8 cellular contexts compared by ENCODE assay signal in the genomic region with DNA sequence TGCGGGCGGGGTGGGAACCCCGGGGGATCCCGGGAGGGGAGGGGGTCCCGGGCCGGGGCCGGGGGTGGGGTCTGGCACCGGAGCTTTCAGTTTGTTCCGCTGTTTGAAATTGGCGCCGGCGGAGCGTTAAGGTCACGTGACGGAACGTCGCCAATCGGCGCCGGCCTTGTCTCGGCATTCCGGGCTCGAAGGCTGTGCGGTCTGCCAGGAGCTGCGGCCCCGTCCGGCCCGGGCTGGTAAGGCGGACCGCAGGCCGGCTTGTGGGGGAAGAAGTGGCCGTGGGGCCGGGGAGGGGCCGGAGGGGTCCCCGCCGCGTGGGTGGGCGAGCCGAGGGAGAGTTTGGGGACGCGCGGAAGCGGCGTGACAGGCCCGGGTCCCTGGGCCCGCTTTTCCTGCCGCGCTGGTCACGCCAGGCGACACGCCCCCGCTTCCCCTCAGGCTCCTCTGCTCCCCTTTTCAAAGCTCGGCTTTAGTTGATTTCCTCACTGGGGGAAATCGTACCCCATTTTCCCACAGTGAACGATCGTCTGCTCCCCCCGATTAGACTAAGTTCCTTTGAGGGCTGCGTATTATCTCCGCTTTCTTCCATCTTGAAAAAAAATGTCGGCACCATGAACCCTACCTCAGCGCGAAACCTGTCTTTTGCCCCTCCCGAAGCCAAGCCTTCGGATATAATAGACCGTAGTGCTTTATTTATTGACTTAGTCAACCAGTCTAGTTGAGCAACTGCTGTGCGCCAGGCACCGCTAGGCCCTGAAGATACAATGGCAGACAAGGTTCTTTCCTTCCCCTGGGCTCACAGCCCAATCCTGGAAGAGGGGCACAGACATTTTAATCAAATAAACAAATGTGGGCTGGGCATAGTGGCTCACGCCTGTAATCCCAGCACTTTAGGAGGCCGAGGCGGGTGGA. TPM values are rescaled to one million over a fixed set of nuclear protein-coding genes. Genes with fewer than 3 reads are reported as not detected.
DNase-seq lines count a peak whose midpoint lies in the region; ATAC-seq, FAIRE-seq and TF ChIP-seq lines count a peak whose summit lies in the region.

A gene with protein sequence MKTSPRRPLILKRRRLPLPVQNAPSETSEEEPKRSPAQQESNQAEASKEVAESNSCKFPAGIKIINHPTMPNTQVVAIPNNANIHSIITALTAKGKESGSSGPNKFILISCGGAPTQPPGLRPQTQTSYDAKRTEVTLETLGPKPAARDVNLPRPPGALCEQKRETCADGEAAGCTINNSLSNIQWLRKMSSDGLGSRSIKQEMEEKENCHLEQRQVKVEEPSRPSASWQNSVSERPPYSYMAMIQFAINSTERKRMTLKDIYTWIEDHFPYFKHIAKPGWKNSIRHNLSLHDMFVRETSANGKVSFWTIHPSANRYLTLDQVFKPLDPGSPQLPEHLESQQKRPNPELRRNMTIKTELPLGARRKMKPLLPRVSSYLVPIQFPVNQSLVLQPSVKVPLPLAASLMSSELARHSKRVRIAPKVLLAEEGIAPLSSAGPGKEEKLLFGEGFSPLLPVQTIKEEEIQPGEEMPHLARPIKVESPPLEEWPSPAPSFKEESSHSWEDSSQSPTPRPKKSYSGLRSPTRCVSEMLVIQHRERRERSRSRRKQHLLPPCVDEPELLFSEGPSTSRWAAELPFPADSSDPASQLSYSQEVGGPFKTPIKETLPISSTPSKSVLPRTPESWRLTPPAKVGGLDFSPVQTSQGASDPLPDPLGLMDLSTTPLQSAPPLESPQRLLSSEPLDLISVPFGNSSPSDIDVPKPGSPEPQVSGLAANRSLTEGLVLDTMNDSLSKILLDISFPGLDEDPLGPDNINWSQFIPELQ (minus strand): TSS at position 128 of the 912 bp plus-strand sequence. CDS start 2,696 bp downstream, outside the sequence.
A gene with protein sequence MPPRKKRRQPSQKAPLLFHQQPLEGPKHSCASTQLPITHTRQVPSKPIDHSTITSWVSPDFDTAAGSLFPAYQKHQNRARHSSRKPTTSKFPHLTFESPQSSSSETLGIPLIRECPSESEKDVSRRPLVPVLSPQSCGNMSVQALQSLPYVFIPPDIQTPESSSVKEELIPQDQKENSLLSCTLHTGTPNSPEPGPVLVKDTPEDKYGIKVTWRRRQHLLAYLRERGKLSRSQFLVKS (plus strand): TSS at position 177 of the 912 bp plus-strand sequence. CDS start 8,144 bp downstream, outside the sequence.

- peaks cover 12% of the 10 kb centered on the region for H3K4me1 ChIP-seq in A549
- peaks cover 7 to 13% of the 10 kb centered on the region in 2 donors for H3K4me1 ChIP-seq in breast epithelium
- H3K4me1 ChIP-seq in small intestine (ENCODE audit: control insufficient read depth in 2 of 2, insufficient read depth in 1 of 2, low read depth in 1 of 2, low read length in 1 of 2), result peaks cover 0 to 4% of the 10 kb centered on the region in 2 donors

- TF ChIP-seq EP300 in A549 (IDR thresholded peaks at IDR 0.05), result no peak

- H3K27ac ChIP-seq in A549, result peak within 1 kb of the TSS; percentile 95 to 96
- H3K27ac ChIP-seq in WERI-Rb-1, result peak within 1 kb of the TSS; percentile 99
- peak within 1 kb of the TSS; percentile 95 to 98 for H3K27ac ChIP-seq in breast epithelium
- peak within 1 kb of the TSS; percentile 93 to 97 for H3K27ac ChIP-seq in small intestine (ENCODE audit: low read depth in 1 of 2, low read length in 1 of 2)

- TF ChIP-seq POLR2A in A549 (IDR thresholded peaks at IDR 0.05; ENCODE audit: low read length) (peak; percentile 70), breast epithelium (IDR thresholded peaks at IDR 0.05) (peak; percentile 70)

- CTCF ChIA-PET in A549 (lab: Yijun Ruan, JAX), result interaction anchor here (0.6 to 1.4 kb wide), 8 partner anchors 8 to 67 kb away, joined by 3 to 7 read pairs (median 3); no protein-coding TSS in a partner anchor

- peak within 1 kb of the TSS; percentile 85 for H3K4me2 ChIP-seq in A549

- ATAC-seq in A549 (peak; percentile 90 to 92), GM18867 (IDR thresholded peaks at IDR 0.05; ENCODE audit: unreplicated experiment) (peak; percentile 73), HG03103 (IDR thresholded peaks at IDR 0.05; ENCODE audit: low read depth, unreplicated experiment) (peak; percentile 65)

- DNase-seq in A549 (ENCODE audit: low read depth in 1 of 2, low spot score in 1 of 2), result peak; percentile 93 to 95
- peak; percentile 92 for DNase-seq in NCI-H2171 (lab: John Stamatoyannopoulos, UW)
- DNase-seq in WERI-Rb-1, result peak; percentile 91
- DNase-seq in breast epithelium (ENCODE audit: low spot score in 2 of 2), result peak; percentile 84 to 90
- peak; percentile 98 for DNase-seq in iPS-NIHi11 (ENCODE audit: low spot score)
- DNase-seq in small intestine, result peak; percentile 90

- TF ChIP-seq CTCF in A549 (IDR thresholded peaks at IDR 0.05), result no peak
- TF ChIP-seq CTCF in WERI-Rb-1 (IDR thresholded peaks at IDR 0.05; ENCODE audit: low read depth, low read length), result no peak
- TF ChIP-seq CTCF in breast epithelium (IDR thresholded peaks at IDR 0.05), result no peak

- no peaks in the 10 kb centered on the region for H3K9me3 ChIP-seq in A549
- H3K9me3 ChIP-seq in WERI-Rb-1 (ENCODE audit: severe bottlenecking), result no peaks in the 10 kb centered on the region
- H3K9me3 ChIP-seq in breast epithelium, result no peaks in the 10 kb centered on the region
- no peaks in the 10 kb centered on the region for H3K9me3 ChIP-seq in small intestine (ENCODE audit: control insufficient read depth, low read depth)

- peak within 1 kb of the TSS; percentile 89 for H3K4me3 ChIP-seq in A549
- peak within 1 kb of the TSS; percentile 96 for H3K4me3 ChIP-seq in WERI-Rb-1 (ENCODE audit: low read depth, low read length)
- H3K4me3 ChIP-seq in breast epithelium, result peak within 1 kb of the TSS; percentile 77 to 94 (median 90)
- H3K4me3 ChIP-seq in small intestine (ENCODE audit: low read depth in 1 of 2, low read length in 2 of 2), result peak within 1 kb of the TSS; percentile 90 to 98

- H3K27me3 ChIP-seq in WERI-Rb-1 (ENCODE audit: insufficient read depth, low read depth, severe bottlenecking), result no peaks in the 10 kb centered on the region
- H3K27me3 ChIP-seq in breast epithelium, result no peaks in the 10 kb centered on the region
- no peaks in the 10 kb centered on the region for H3K27me3 ChIP-seq in small intestine (ENCODE audit: control insufficient read depth in 2 of 2, insufficient read depth in 2 of 2, low read length in 2 of 2)

- WGBS in A549 (ENCODE audit: missing lambda C conversion rate), result 1% methylated on average over 47 of the region's 70 CpGs
- WGBS in small intestine, 3 donors, result 0 to 1% (median 0%) methylated on average over 56 to 70 of the region's 70 CpGs

- POLR2A ChIA-PET in A549 (lab: Yijun Ruan, JAX), result interaction anchor here (0.6 to 2.1 kb wide), 7 partner anchors 8 to 83 kb away, joined by 3 to 14 read pairs (median 3); a partner anchor contains a TSS

- FAIRE-seq in A549 (lab: Jason Lieb, UNC), result no peak
- FAIRE-seq in small intestine (lab: Jason Lieb, UNC), result no peak

- intact Hi-C loops in breast epithelium (cut with DNase I; ENCODE audit: low total_unique reads), result loop anchor here (5.0 kb wide), 1 partner anchor 65 kb away; a partner anchor contains a TSS

- H3K36me3 ChIP-seq in WERI-Rb-1, result peaks cover 50% of the 10 kb centered on the region
- H3K36me3 ChIP-seq in breast epithelium, result no peaks in the 10 kb centered on the region
- H3K36me3 ChIP-seq in small intestine (ENCODE audit: control insufficient read depth in 2 of 2, insufficient read depth in 2 of 2, low read length in 2 of 2), result no peaks in the 10 kb centered on the region

- no peak for TF ChIP-seq RAD21 in A549 (conservative IDR thresholded peaks at IDR 0.05 in 1 of 2, IDR thresholded peaks at IDR 0.05 in 1 of 2)

TF ChIP-seq in A549, 52 proteins besides CTCF, POLR2A, EP300 and RAD21 (continues in another document):
- no peak for TF ChIP-seq JUNB (IDR thresholded peaks at IDR 0.05)
- TF ChIP-seq, protein P1, sequence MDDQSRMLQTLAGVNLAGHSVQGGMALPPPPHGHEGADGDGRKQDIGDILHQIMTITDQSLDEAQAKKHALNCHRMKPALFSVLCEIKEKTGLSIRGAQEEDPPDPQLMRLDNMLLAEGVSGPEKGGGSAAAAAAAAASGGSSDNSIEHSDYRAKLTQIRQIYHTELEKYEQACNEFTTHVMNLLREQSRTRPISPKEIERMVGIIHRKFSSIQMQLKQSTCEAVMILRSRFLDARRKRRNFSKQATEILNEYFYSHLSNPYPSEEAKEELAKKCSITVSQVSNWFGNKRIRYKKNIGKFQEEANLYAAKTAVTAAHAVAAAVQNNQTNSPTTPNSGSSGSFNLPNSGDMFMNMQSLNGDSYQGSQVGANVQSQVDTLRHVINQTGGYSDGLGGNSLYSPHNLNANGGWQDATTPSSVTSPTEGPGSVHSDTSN (IDR thresholded peaks at IDR 0.05), result no peak
- TF ChIP-seq, protein P2, sequence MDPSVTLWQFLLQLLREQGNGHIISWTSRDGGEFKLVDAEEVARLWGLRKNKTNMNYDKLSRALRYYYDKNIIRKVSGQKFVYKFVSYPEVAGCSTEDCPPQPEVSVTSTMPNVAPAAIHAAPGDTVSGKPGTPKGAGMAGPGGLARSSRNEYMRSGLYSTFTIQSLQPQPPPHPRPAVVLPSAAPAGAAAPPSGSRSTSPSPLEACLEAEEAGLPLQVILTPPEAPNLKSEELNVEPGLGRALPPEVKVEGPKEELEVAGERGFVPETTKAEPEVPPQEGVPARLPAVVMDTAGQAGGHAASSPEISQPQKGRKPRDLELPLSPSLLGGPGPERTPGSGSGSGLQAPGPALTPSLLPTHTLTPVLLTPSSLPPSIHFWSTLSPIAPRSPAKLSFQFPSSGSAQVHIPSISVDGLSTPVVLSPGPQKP (IDR thresholded peaks at IDR 0.05; ENCODE audit: low read depth, low read length), result no peak
- TF ChIP-seq KDM5A (IDR thresholded peaks at IDR 0.05), result 0 out of 2 replicates have a peak, but pooled peaks have one; percentile 38
- TF ChIP-seq NR3C1 (IDR thresholded peaks at IDR 0.05), result no peak
- TF ChIP-seq PHF8 (IDR thresholded peaks at IDR 0.05; ENCODE audit: borderline replicate concordance, low read depth), result peak; percentile 86
- TF ChIP-seq HDAC2 (IDR thresholded peaks at IDR 0.05), result no peak

RNA-seq across cellular contexts. Expression of the first gene that starts in this region (rescaled TPM):
- polyA plus RNA-seq in A549 (2011; rRNA removed), result 40.3 and 47.8 TPM in 2 replicates
- polyA plus RNA-seq in A549 (2012; cell fraction: cytosol; rRNA removed), result 85.0 and 100 TPM in 2 replicates
- polyA plus RNA-seq in A549 (2012; cell fraction: nucleus; rRNA removed), result 97.8 and 105 TPM in 2 replicates
- polyA plus RNA-seq in A549 (2017; fragmentation: RNase III; extraction: RNeasy Plus Mini Kit Qiagen cat#74134 plus additional on column Dnase treatment), result 84.0 to 84.2 TPM (median 84.2 TPM) in 3 replicates
- 83.4 and 98.6 TPM in 2 replicates for polyA minus RNA-seq in A549 (2011; rRNA and poly(A)+ RNA removed)
- total RNA-seq in breast epithelium, result 1 to 10 TPM in 1 of 3 donors, under 1 TPM in 2; under 0.01 to 2.4 (median 0.44) TPM
- 10 to 100 TPM in 1 of 3 donors, 1 to 10 TPM in 2; 2.4 to 38.8 (median 3.8) TPM for polyA plus RNA-seq in small intestine

RNA-seq across cellular contexts. Expression of the second gene that starts in this region (rescaled TPM):
- 85.9 and 102 TPM in 2 replicates for polyA plus RNA-seq in A549 (2011; rRNA removed)
- polyA plus RNA-seq in A549 (2012; cell fraction: cytosol; rRNA removed), result 45.9 and 64.1 TPM in 2 replicates
- polyA plus RNA-seq in A549 (2012; cell fraction: nucleus; rRNA removed), result 18.5 and 22.4 TPM in 2 replicates
- 35.7 to 37.6 TPM (median 37.1 TPM) in 3 replicates for polyA plus RNA-seq in A549 (2017; fragmentation: RNase III; extraction: RNeasy Plus Mini Kit Qiagen cat#74134 plus additional on column Dnase treatment)
- polyA minus RNA-seq in A549 (2011; rRNA and poly(A)+ RNA removed), result 55.1 and 71.5 TPM in 2 replicates
- total RNA-seq in breast epithelium, result 10 to 100 TPM in 2 of 3 donors, 1 to 10 TPM in 1; 4.3 to 18.4 (median 15.7) TPM
- polyA plus RNA-seq in small intestine, result 10 to 100 TPM; 15.7 to 23.0 (median 16.2) TPM

Comparison
In these comparisons a context has a peak if more than half of its experiments do, and no peak if none do; other contexts are left out.
1. Peak in every context shown above with its lines: DNase-seq, ATAC-seq, H3K4me3 ChIP-seq and H3K27ac ChIP-seq.